Comparison of ENCODE assay signal across 32 cellular contexts in the genomic region with DNA sequence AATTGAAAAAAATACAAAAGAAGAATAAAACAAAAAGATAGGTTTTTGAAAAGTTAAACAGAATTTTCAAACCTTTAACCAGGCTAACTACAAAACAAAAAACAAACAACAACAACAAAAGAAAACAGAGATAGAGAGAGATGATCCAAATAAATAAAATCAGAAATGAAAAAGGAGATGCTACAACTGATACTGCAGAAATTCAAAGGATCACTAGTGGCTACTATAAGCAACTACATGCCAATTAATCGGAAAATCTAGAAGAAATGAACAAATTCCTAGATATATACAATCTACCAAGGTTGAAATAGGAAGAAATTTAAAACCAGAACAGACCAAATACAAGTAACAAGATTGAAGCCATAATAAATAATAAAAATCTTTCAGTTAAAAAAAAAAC.
"Had no signal": no experiment of that assay in that cellular context is flagged by ENCODE, and none has a peak within 500 bp of the region (broad histone marks: within the 10 kb centered on the region; RNA-seq: fewer than 3 reads in every experiment).

No MANE protein-coding gene starts in this region.

- H3K4me3 Mint-ChIP-seq: activated B cell treated with CpG ODN at 0.5 μM for 24 hours; activated CD8-positive, alpha-beta T cell treated with anti-CD3 and anti-CD28 coated beads for 36 hours; activated naive CD4-positive, alpha-beta T cell treated with anti-CD3 and anti-CD28 coated beads for 36 hours; activated naive CD4-positive, alpha-beta T cell treated with anti-CD3 and anti-CD28 coated beads, Interleukin-2, amount 50 U/mL, for 24 hours; activated naive CD8-positive, alpha-beta T cell treated with anti-CD3 and anti-CD28 coated beads for 36 hours; activated T-cell treated with anti-CD3 and anti-CD28 coated beads, Interleukin-2, amount 50 U/mL, for 4 hours; activated T-helper 17 cell treated with anti-CD3 and anti-CD28 coated beads, Interleukin-2, amount 50 U/mL, for 72 hours; brain; dendritic cell treated with granulocyte-macrophage colony-stimulating factor and Interleukin-4, amounts not matched to agents 40 ng/mL and 50 ng/mL, for 4 days; T-helper 17 cell; T-helper 2 cell treated with Interferon-gamma antibody and Interleukin-4, amounts not matched to agents 5 μg/mL and 100 μg/mL, for 36 hours had no signal

- H3K36me3 Mint-ChIP-seq: activated naive CD8-positive, alpha-beta T cell treated with anti-CD3 and anti-CD28 coated beads for 36 hours; brain had no signal

- H3K27ac ChIP-seq: ascending aorta, breast epithelium, cardiac muscle cell, coronary artery, dorsolateral prefrontal cortex, esophagus muscularis mucosa, heart left ventricle, WERI-Rb-1 had no signal

- ATAC-seq: activated CD4-positive, CD25-positive, alpha-beta regulatory T cell treated with anti-CD3 and anti-CD28 coated beads, Interleukin-2, amount 50 U/mL, for 24 hours; activated CD8-positive, alpha-beta T cell treated with anti-CD3 and anti-CD28 coated beads for 36 hours; activated T-cell treated with anti-CD3 and anti-CD28 coated beads, Interleukin-2, amount 50 U/mL, for 4 hours; activated T-helper 17 cell treated with anti-CD3 and anti-CD28 coated beads, Interleukin-2, amount 50 U/mL, for 72 hours; heart left ventricle; T-helper 17 cell had no signal

- H3K36me3 ChIP-seq: ascending aorta, breast epithelium, cardiac muscle cell, esophagus muscularis mucosa, heart left ventricle, WERI-Rb-1 had no signal

- H3K4me1 ChIP-seq: ascending aorta, breast epithelium, esophagus muscularis mucosa, heart left ventricle had no signal

- H3K4me1 Mint-ChIP-seq: activated B cell treated with CpG ODN at 0.5 μM for 24 hours; activated naive CD4-positive, alpha-beta T cell treated with anti-CD3 and anti-CD28 coated beads, Interleukin-2, amount 50 U/mL, for 24 hours; activated naive CD8-positive, alpha-beta T cell treated with anti-CD3 and anti-CD28 coated beads for 36 hours; activated T-helper 17 cell treated with anti-CD3 and anti-CD28 coated beads, Interleukin-2, amount 50 U/mL, for 72 hours; brain; T-helper 17 cell had no signal

- H3K4me3 ChIP-seq: ascending aorta, breast epithelium, cardiac muscle cell, coronary artery, dorsolateral prefrontal cortex, esophagus muscularis mucosa, heart left ventricle had no signal

- H3K27me3 ChIP-seq: ascending aorta, breast epithelium, cardiac muscle cell, dorsolateral prefrontal cortex, esophagus muscularis mucosa, heart left ventricle had no signal

- H3K27me3 Mint-ChIP-seq: activated B cell treated with CpG ODN at 0.5 μM for 24 hours; activated CD8-positive, alpha-beta T cell treated with anti-CD3 and anti-CD28 coated beads for 36 hours; activated naive CD4-positive, alpha-beta T cell treated with anti-CD3 and anti-CD28 coated beads, Interleukin-2, amount 50 U/mL, for 24 hours; activated naive CD8-positive, alpha-beta T cell treated with anti-CD3 and anti-CD28 coated beads for 36 hours; activated T-helper 17 cell treated with anti-CD3 and anti-CD28 coated beads, Interleukin-2, amount 50 U/mL, for 72 hours; dendritic cell treated with granulocyte-macrophage colony-stimulating factor and Interleukin-4, amounts not matched to agents 40 ng/mL and 50 ng/mL, for 4 days; T-helper 17 cell had no signal

- H3K27ac Mint-ChIP-seq: activated B cell treated with CpG ODN at 0.5 μM for 24 hours; activated CD8-positive, alpha-beta T cell treated with anti-CD3 and anti-CD28 coated beads for 36 hours; activated naive CD4-positive, alpha-beta T cell treated with anti-CD3 and anti-CD28 coated beads for 36 hours; activated naive CD4-positive, alpha-beta T cell treated with anti-CD3 and anti-CD28 coated beads, Interleukin-2, amount 50 U/mL, for 24 hours; activated naive CD8-positive, alpha-beta T cell treated with anti-CD3 and anti-CD28 coated beads for 36 hours; activated T-helper 17 cell treated with anti-CD3 and anti-CD28 coated beads, Interleukin-2, amount 50 U/mL, for 72 hours; brain; dendritic cell treated with granulocyte-macrophage colony-stimulating factor and Interleukin-4, amounts not matched to agents 40 ng/mL and 50 ng/mL, for 4 days; T-helper 17 cell; T-helper 2 cell treated with Interferon-gamma antibody and Interleukin-4, amounts not matched to agents 5 μg/mL and 100 μg/mL, for 36 hours had no signal

- DNase-seq: activated B cell treated with CpG ODN at 0.5 μM for 24 hours; activated CD4-positive, alpha-beta T cell treated with anti-CD3 and anti-CD28 coated beads for 48 hours; activated CD4-positive, alpha-beta T cell treated with anti-CD3 and anti-CD28 coated beads, Interleukin-2, amount 50 U/mL, for 1 hour; activated CD4-positive, alpha-beta T cell treated with anti-CD3 and anti-CD28 coated beads, Interleukin-2, amount 50 U/mL, for 48 hours; activated CD8-positive, alpha-beta memory T cell treated with anti-CD3 and anti-CD28 coated beads for 24 hours; activated CD8-positive, alpha-beta T cell treated with anti-CD3 and anti-CD28 coated beads for 36 hours; activated effector memory CD4-positive, alpha-beta T cell treated with Interleukin-2 at 50 U/mL for 16 hours; activated naive CD4-positive, alpha-beta T cell treated with anti-CD3 and anti-CD28 coated beads for 36 hours; activated naive CD8-positive, alpha-beta T cell treated with anti-CD3 and anti-CD28 coated beads for 36 hours; activated T-cell treated with anti-CD3 and anti-CD28 coated beads, Interleukin-2, amount 50 U/mL, for 4 hours; central memory CD4-positive, alpha-beta T cell; cerebellar nuclear complex; dorsolateral prefrontal cortex; effector memory CD4-positive, alpha-beta T cell; erythroblast; foreskin melanocyte; heart left ventricle; T-helper 1 cell; T-helper 17 cell; T1000; WERI-Rb-1 had no signal
